Comparison of ENCODE assay signal across 26 cellular contexts in the genomic region with DNA sequence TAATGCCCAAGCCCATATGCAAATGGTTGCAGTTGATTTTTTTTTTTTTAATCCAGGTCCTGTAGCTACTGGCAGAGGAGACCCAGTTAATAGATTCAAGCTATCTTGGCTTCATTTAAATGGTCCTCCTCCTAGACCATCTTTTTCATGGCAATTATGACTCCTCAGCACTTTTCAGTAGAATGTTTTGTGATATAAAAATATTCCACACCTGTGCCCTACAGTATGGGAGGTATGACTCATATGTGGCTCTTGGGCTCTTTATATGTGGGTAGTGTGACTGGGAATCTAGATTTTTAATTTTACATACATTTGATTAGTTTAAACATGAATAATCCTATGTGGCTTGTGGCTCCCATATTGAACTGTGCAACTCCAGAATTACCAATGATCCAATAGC.
"Had no signal": no experiment of that assay in that cellular context is flagged by ENCODE, and none has a peak within 500 bp of the region (broad histone marks: within the 10 kb centered on the region; RNA-seq: fewer than 3 reads in every experiment).

No MANE protein-coding gene starts in this region.

- H3K4me2 ChIP-seq: hepatocyte had no signal

- H3K9me3 ChIP-seq: colonic mucosa, gastroesophageal sphincter, prostate gland, right atrium auricular region, sigmoid colon, thoracic aorta, transverse colon, upper lobe of right lung, uterus had no signal

- H3K4me1 ChIP-seq: colonic mucosa, gastroesophageal sphincter, heart left ventricle, prostate gland, right atrium auricular region, sigmoid colon, transverse colon, upper lobe of right lung, uterus had no signal

- H3K4me3 ChIP-seq: colonic mucosa, gastroesophageal sphincter, heart left ventricle, hepatocyte, prostate gland, right atrium auricular region, sigmoid colon, thoracic aorta, transverse colon, upper lobe of right lung, uterus had no signal

- FAIRE-seq: kidney had no signal

- H3K27me3 ChIP-seq: colonic mucosa, gastroesophageal sphincter, heart left ventricle, hepatocyte, right atrium auricular region, sigmoid colon, transverse colon, upper lobe of right lung, uterus had no signal

- DNase-seq: colonic mucosa; effector CD8-positive, alpha-beta T cell; endodermal cell; foreskin fibroblast; heart left ventricle; kidney; mesenchymal stem cell; naive thymus-derived CD8-positive, alpha-beta T cell; nephron progenitor cell; nucleus accumbens; sigmoid colon; stimulated activated CD4-positive, alpha-beta T cell treated with anti-CD3 and anti-CD28 coated beads, Interleukin-2, amount 100 ng/mL, for 24 hours; stimulated activated CD4-positive, alpha-beta T cell treated with anti-CD3 and anti-CD28 coated beads, Interleukin-4, amount 100 ng/mL, for 24 hours; stimulated activated naive CD4-positive, alpha-beta T cell treated with Interleukin-2 at 50 U/mL for 16 hours; transverse colon; upper lobe of right lung; uterus had no signal

- H3K27ac ChIP-seq: colonic mucosa, epithelial cell of prostate, gastroesophageal sphincter, heart left ventricle, hepatocyte, prostate gland, right atrium auricular region, sigmoid colon, thoracic aorta, transverse colon, upper lobe of right lung, uterus had no signal

- H3K36me3 ChIP-seq: colonic mucosa, gastroesophageal sphincter, heart left ventricle, prostate gland, right atrium auricular region, sigmoid colon, thoracic aorta, transverse colon, upper lobe of right lung, uterus had no signal

- ATAC-seq: esophagus mucosa; gastroesophageal sphincter; heart left ventricle; left lobe of liver; naive thymus-derived CD8-positive, alpha-beta T cell; stimulated activated effector memory CD8-positive, alpha-beta T cell treated with anti-CD3 and anti-CD28 coated beads, Interleukin-12 subunit alpha, Interleukin-12 subunit beta, amount 100 ng/mL, for 72 hours; upper lobe of right lung had no signal
